In genomic region chr11:61700221-61700620, GRCh38 we compare ENCODE assay signal across 9 cellular contexts. TPM values are rescaled to one million over a fixed set of nuclear protein-coding genes. Genes with fewer than 3 reads are reported as not detected.
DNase-seq lines count a peak whose midpoint lies in the region; ATAC-seq lines count a peak whose summit lies in the region.
"Had no signal": no experiment of that assay in that cellular context is flagged by ENCODE, and none has a peak within 500 bp of the region (broad histone marks: within the 10 kb centered on the region; RNA-seq: fewer than 3 reads in every experiment).

No MANE protein-coding gene starts in this region.

- ATAC-seq in GM21447 (IDR thresholded peaks at IDR 0.05; ENCODE audit: unreplicated experiment) (no peak), GM19455 (IDR thresholded peaks at IDR 0.05; ENCODE audit: unreplicated experiment) (no peak)

- peak; percentile 97 for DNase-seq in DMS53 (lab: John Stamatoyannopoulos, UW)
- DNase-seq in NCI-H748 (lab: John Stamatoyannopoulos, UW; ENCODE audit: unreplicated experiment), result peak; percentile 75
- peak; percentile 52 for DNase-seq in dermis blood vessel endothelial cell
- peak; percentile 81 for DNase-seq in mucosa of gallbladder (ENCODE audit: low spot score)
- no peak for DNase-seq in NCI-H524 treated with DMSO at 0.1 percent for 48 hours (lab: John Stamatoyannopoulos, UW)
- DNase-seq in UCSD-AML1 (lab: John Stamatoyannopoulos, UW; ENCODE audit: unreplicated experiment), result no peak
- DNase-seq: activated gamma-delta T cell treated with Interleukin-2 at 50 U/mL for 16 hours had no signal

RNA-seq across cellular contexts. Expression of gene DAGLA, which starts 20.0 kb away (rescaled TPM):
- total RNA-seq in dermis blood vessel endothelial cell (4.4 and 4.7 TPM in 2 replicates), mucosa of gallbladder (10.6 TPM)

RNA-seq across cellular contexts. Expression of gene MYRF, which starts 52.2 kb away (rescaled TPM):
- total RNA-seq in dermis blood vessel endothelial cell, result 0.17 and 0.28 TPM in 2 replicates
- 320 TPM for total RNA-seq in mucosa of gallbladder

Comparison
In these comparisons a context has a peak if more than half of its experiments do, and no peak if none do; other contexts are left out.
1. DNase-seq: peak in DMS53 (single experiment), NCI-H748 (single experiment), dermis blood vessel endothelial cell (single experiment) and mucosa of gallbladder (single experiment); none in NCI-H524 treated with DMSO at 0.1 percent for 48 hours (single experiment) and UCSD-AML1 (single experiment).
2. RNA of gene MYRF, which starts 52.2 kb away (total RNA-seq): 320 TPM in mucosa of gallbladder (single experiment); 0.17 to 0.28 TPM in dermis blood vessel endothelial cell; every median in the first group is over 100 times any median in the second.